8 cellular contexts compared by ENCODE assay signal in genomic region chr14:104681689-104682074, GRCh38. TPM values are rescaled to one million over a fixed set of nuclear protein-coding genes. Genes with fewer than 3 reads are reported as not detected.
DNase-seq lines count a peak whose midpoint lies in the region; ATAC-seq and TF ChIP-seq lines count a peak whose summit lies in the region.

No MANE protein-coding gene starts in this region.

- in situ Hi-C loops in HAP-1 (cut with MboI; ENCODE audit: low sequenced_read_pairs), result no loop called here

- DNase-seq in HAP-1 (ENCODE audit: low spot score in 2 of 2), result peak; percentile 21 to 75
- peak in 42 of 56 donors; percentile 34 to 85 (median 73) for DNase-seq in amygdala (lab: John Stamatoyannopoulos, UW)
- peak; percentile 88 for DNase-seq in right atrium auricular region (ENCODE audit: low spot score)
- peak; percentile 78 for DNase-seq in pulmonary artery endothelial cell (ENCODE audit: low read depth, low spot score)
- no peak for DNase-seq in CD4-positive, alpha-beta memory T cell

- no peaks in the 10 kb centered on the region for H3K27me3 ChIP-seq in HAP-1 (ENCODE audit: low read depth)
- no peaks in the 10 kb centered on the region for H3K27me3 ChIP-seq in right atrium auricular region
- no peaks in the 10 kb centered on the region for H3K27me3 ChIP-seq in CD4-positive, alpha-beta memory T cell (ENCODE audit: insufficient read depth, low read length)

- no peaks in the 10 kb centered on the region for H3K9me3 Mint-ChIP-seq in CD4-positive, alpha-beta memory T cell

- H3K27ac ChIP-seq in right atrium auricular region, result peak overlapping the region; percentile 73 to 84
- no peak overlapping the region for H3K27ac ChIP-seq in CD4-positive, alpha-beta memory T cell (ENCODE audit: low read depth, low read length)

- ATAC-seq in GM18519 (IDR thresholded peaks at IDR 0.05; ENCODE audit: low FRiP score, unreplicated experiment) (no peak), HG02759 (IDR thresholded peaks at IDR 0.05; ENCODE audit: unreplicated experiment) (no peak), HG02588 (IDR thresholded peaks at IDR 0.05; ENCODE audit: unreplicated experiment) (no peak)

- TF ChIP-seq CTCF in right atrium auricular region (IDR thresholded peaks at IDR 0.05), result no peak

- no peak overlapping the region for H3K4me3 ChIP-seq in HAP-1
- H3K4me3 ChIP-seq in right atrium auricular region, result peak overlapping the region in 1 of 2 donors; percentile 34
- no peak overlapping the region for H3K4me3 ChIP-seq in CD4-positive, alpha-beta memory T cell (ENCODE audit: low read length in 2 of 2)

- CTCF ChIA-PET in CD4-positive, alpha-beta memory T cell (lab: Charles Lee; ENCODE audit: partially characterized antibody), result interaction anchor here (2.7 kb wide), 1 partner anchor 16 kb away, joined by 7 read pairs; no protein-coding TSS in a partner anchor

- H3K9me3 ChIP-seq in HAP-1 (no peaks in the 10 kb centered on the region), right atrium auricular region (no peaks in the 10 kb centered on the region)
- H3K9me3 ChIP-seq in CD4-positive, alpha-beta memory T cell (ENCODE audit: control insufficient read depth in 1 of 2, low read length in 2 of 2), result no peaks in the 10 kb centered on the region

- POLR2A ChIA-PET in CD4-positive, alpha-beta memory T cell (lab: Charles Lee; ENCODE audit: partially characterized antibody), result no interaction called here

- H3K36me3 Mint-ChIP-seq in CD4-positive, alpha-beta memory T cell, result no peaks in the 10 kb centered on the region

- H3K4me1 ChIP-seq in HAP-1 (peaks cover 25% of the 10 kb centered on the region), right atrium auricular region (peaks cover 0 to 65% of the 10 kb centered on the region in 2 donors)
- peaks cover 27% of the 10 kb centered on the region for H3K4me1 ChIP-seq in CD4-positive, alpha-beta memory T cell (ENCODE audit: insufficient read depth, low read length)

- H3K27me3 Mint-ChIP-seq in CD4-positive, alpha-beta memory T cell, result peaks cover 0 to 2% of the 10 kb centered on the region in 2 donors

- no peak overlapping the region for H3K4me3 Mint-ChIP-seq in CD4-positive, alpha-beta memory T cell

- no peak overlapping the region for H3K27ac Mint-ChIP-seq in CD4-positive, alpha-beta memory T cell

- peaks cover 10 to 31% (median 19%) of the 10 kb centered on the region in 4 donors for H3K4me1 Mint-ChIP-seq in CD4-positive, alpha-beta memory T cell

- no peaks in the 10 kb centered on the region for H3K36me3 ChIP-seq in HAP-1 (replicated peaks)
- H3K36me3 ChIP-seq in right atrium auricular region, result no peaks in the 10 kb centered on the region
- H3K36me3 ChIP-seq in CD4-positive, alpha-beta memory T cell (ENCODE audit: insufficient read depth, low read length), result no peaks in the 10 kb centered on the region

- intact Hi-C loops in CD4-positive, alpha-beta memory T cell (cut with micrococcal nuclease), result no loop called here

RNA-seq across cellular contexts. Expression of gene INF2, which starts 7.7 kb away (rescaled TPM):
- total RNA-seq in right atrium auricular region, result 10 to 100 TPM; 21.9 to 43.5 TPM
- 48.9 and 67.8 TPM in 2 replicates for total RNA-seq in pulmonary artery endothelial cell
- 10 to 100 TPM; 93.1 to 96.8 TPM for total RNA-seq in CD4-positive, alpha-beta memory T cell
- polyA plus RNA-seq in CD4-positive, alpha-beta memory T cell, result 10 to 100 TPM in 1 of 2 donors, 1 to 10 TPM in 1; 4.0 to 11.6 TPM

RNA-seq across cellular contexts. Expression of gene ADSS1, which starts 42.3 kb away (rescaled TPM):
- total RNA-seq in right atrium auricular region (100 to 1,000 TPM; 113 to 158 TPM), pulmonary artery endothelial cell (1.2 and 2.8 TPM in 2 replicates)
- total RNA-seq in CD4-positive, alpha-beta memory T cell, result 1 to 10 TPM; 1.5 TPM
- polyA plus RNA-seq in CD4-positive, alpha-beta memory T cell, result 1 to 10 TPM in 1 of 2 donors, under 1 TPM in 1; 0.16 to 1.8 TPM

Comparison
In these comparisons a context has a peak if more than half of its experiments do, and no peak if none do; other contexts are left out.
1. DNase-seq: peak in HAP-1 (2 of 2), amygdala (42 of 56), right atrium auricular region (single experiment) and pulmonary artery endothelial cell (single experiment); none in CD4-positive, alpha-beta memory T cell (0 of 5).
2. RNA of gene ADSS1, which starts 42.3 kb away (total RNA-seq): 113 to 158 TPM in right atrium auricular region; 1.2 to 2.8 TPM in pulmonary artery endothelial cell and 1.5 TPM in CD4-positive, alpha-beta memory T cell; every median in the first group is over 10 times any median in the second.